8 cellular contexts compared by ENCODE assay signal in the genomic region with DNA sequence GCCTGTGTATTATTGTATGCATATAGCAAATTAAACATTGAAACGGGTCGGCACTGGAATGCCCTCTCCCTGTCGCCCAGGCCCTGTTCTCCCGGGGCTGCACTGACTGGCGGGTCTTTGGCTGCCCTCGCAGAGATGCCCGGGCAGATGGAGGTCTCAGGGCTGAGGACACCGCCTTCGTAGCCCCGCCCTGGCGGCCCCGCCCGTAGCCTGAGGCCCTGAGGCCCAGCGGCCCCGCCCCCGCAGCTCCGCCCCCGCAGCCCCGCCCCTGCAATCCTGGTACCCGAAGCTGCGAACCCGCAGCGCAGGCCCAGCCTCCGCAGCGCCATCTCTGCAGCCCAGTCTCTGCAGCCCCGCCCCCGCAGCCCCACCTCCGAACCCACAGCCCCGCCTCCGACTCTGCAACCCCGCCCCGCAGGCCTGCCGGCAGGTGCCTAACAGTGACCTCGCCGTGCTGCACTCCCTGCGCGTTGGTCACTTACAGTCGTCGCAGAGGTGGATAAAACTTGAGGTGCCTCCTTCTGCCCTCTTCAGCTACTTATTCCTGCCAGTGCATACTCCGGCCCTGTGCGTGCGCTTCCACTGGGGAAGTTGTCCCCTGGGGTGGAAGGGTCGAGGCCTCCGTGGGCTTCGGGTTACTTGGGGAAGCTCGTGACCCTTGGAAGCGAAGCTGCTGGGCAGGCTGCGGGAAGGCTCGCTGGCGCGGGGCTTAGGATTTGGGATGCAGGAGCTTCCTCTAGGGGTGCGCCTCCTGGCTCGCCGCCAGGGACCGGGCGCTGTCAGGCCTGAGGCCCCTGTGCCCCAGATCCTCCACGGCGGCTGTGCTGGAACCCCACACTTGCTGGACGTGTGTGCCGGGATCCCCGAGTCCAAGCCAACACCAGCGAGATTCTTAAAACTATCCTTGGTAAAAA.
DNase-seq lines count a peak whose midpoint lies in the region; ATAC-seq and TF ChIP-seq lines count a peak whose summit lies in the region.

No MANE protein-coding gene starts in this region.

- in situ Hi-C loops in GM23248 (cut with MboI), result loop anchor here (10.0 kb wide), 1 partner anchor 1080 kb away; no protein-coding TSS in a partner anchor

- H3F3A ChIP-seq in GM23248 (ENCODE audit: insufficient read depth), result peaks cover 14% of the 10 kb centered on the region; the same call in 1 of the 2 replicates

- H3K4me3 Mint-ChIP-seq in nephron, result peak overlapping the region in 2 of 3 experiments; percentile 35 to 62

- no peak for TF ChIP-seq CTCF in epithelial cell of esophagus (IDR thresholded peaks at IDR 0.05; ENCODE audit: insufficient read depth, low read depth, low read length, missing control alignments)
- TF ChIP-seq CTCF in nephron (IDR thresholded peaks at IDR 0.05; ENCODE audit: unreplicated experiment in 3 of 3), result no peak

- peaks cover 5% of the 10 kb centered on the region; the same call in 1 of the 2 replicates for H3K4me1 ChIP-seq in GM23248 (ENCODE audit: insufficient read depth)

- H3K9me3 Mint-ChIP-seq in nephron, result no peaks in the 10 kb centered on the region

- 0 out of 2 replicates have a peak, but pooled peaks cover 8% of the 10 kb centered on the region for H3K27me3 ChIP-seq in GM23248 (replicated peaks; ENCODE audit: insufficient read depth)

- peaks cover 12% of the 10 kb centered on the region for H3K27me3 Mint-ChIP-seq in nephron (ENCODE audit: low read depth)

- H3K27ac Mint-ChIP-seq in nephron, result no peak overlapping the region

- H3K36me3 ChIP-seq in GM23248 (ENCODE audit: low read depth), result 0 out of 2 replicates have a peak, but pooled peaks cover 7% of the 10 kb centered on the region

- H3K4me1 Mint-ChIP-seq in nephron, result peaks cover 24% of the 10 kb centered on the region

- H3K9ac ChIP-seq in GM23248, result no peak overlapping the region

- no peaks in the 10 kb centered on the region for H3K36me3 Mint-ChIP-seq in nephron (ENCODE audit: low read depth)

- peak overlapping the region; percentile 31 for H3K4me3 ChIP-seq in GM23248
- no peak overlapping the region for H3K4me3 ChIP-seq in epithelial cell of esophagus (ENCODE audit: low read length)

- peak overlapping the region; percentile 51 for H3K4me2 ChIP-seq in GM23248 (ENCODE audit: unreplicated experiment)

- no peaks in the 10 kb centered on the region for H4K20me1 ChIP-seq in GM23248 (ENCODE audit: insufficient read depth)

- H2AFZ ChIP-seq in GM23248, result no peak overlapping the region

- ATAC-seq in stimulated activated naive CD8-positive, alpha-beta T cell treated with anti-CD3 and anti-CD28 coated beads, Interleukin-15, Interleukin-2, amounts not matched to agents 100 U/mL and 50 U/mL, for 24 hours, result peak; percentile 82

- no peaks in the 10 kb centered on the region for H3K9me2 ChIP-seq in GM23248 (ENCODE audit: insufficient read depth)

- WGBS in GM23248 (ENCODE audit: low coverage in 1 of 2, low lambda C conversion rate in 2 of 2, missing lambda C conversion rate in 2 of 2), 2 experiments, result 11 to 12% methylated on average over 49 to 50 of the region's 62 CpGs

- peak; percentile 45 for DNase-seq in EL
- DNase-seq in GM23248, result peak; percentile 58
- peak; percentile 89 for DNase-seq in NAMALWA (ENCODE audit: low spot score)
- peak; percentile 44 for DNase-seq in activated CD8-positive, alpha-beta memory T cell treated with anti-CD3 and anti-CD28 coated beads, Interleukin-2, amount 50 U/mL, for 1 hour (ENCODE audit: extremely low read depth)
- peak; percentile 70 for DNase-seq in epithelial cell of esophagus (ENCODE audit: low read depth)
- DNase-seq in stimulated activated naive CD8-positive, alpha-beta T cell treated with anti-CD3 and anti-CD28 coated beads, Interleukin-15, Interleukin-2, amounts not matched to agents 100 U/mL and 50 U/mL, for 24 hours, result peak; percentile 70
- no peak for DNase-seq in RKO (ENCODE audit: low spot score)

- H3K27ac ChIP-seq in GM23248, result no peak overlapping the region

- H3K9me3 ChIP-seq in GM23248 (ENCODE audit: low read depth), result no peaks in the 10 kb centered on the region

- H3K79me2 ChIP-seq in GM23248 (ENCODE audit: insufficient read depth), result no peaks in the 10 kb centered on the region
